In genomic region chr5:102611312-102611711, GRCh38 we compare ENCODE assay signal across 17 cellular contexts.
DNase-seq lines count a peak whose midpoint lies in the region; ATAC-seq and TF ChIP-seq lines count a peak whose summit lies in the region.
"Had no signal": no experiment of that assay in that cellular context is flagged by ENCODE, and none has a peak within 500 bp of the region (broad histone marks: within the 10 kb centered on the region; RNA-seq: fewer than 3 reads in every experiment).

No MANE protein-coding gene starts in this region.

- no peak for DNase-seq in SK-N-SH
- no peak for DNase-seq in PC-3
- peak; percentile 35 for DNase-seq in fibroblast of mammary gland (ENCODE audit: low read depth)
- DNase-seq in NCI-H1417 (lab: John Stamatoyannopoulos, UW), result no peak
- DNase-seq in SIG-M5 (lab: John Stamatoyannopoulos, UW), result no peak
- DNase-seq: 8988T; ACHN; CD4-positive, CD25-positive, alpha-beta regulatory T cell; DMS53; GOT3; HFFc6 had no signal

- H3K9ac ChIP-seq in SK-N-SH (no peak overlapping the region), PC-3 (ENCODE audit: low read length) (no peak overlapping the region)
- H3K9ac ChIP-seq: BLaER1 treated with 17β-estradiol and CSF1 and Interleukin-3, amounts not matched to agents 10 nM and 100 nM had no signal

- no peaks in the 10 kb centered on the region for H3K36me3 ChIP-seq in SK-N-SH (replicated peaks in 1 of 2; ENCODE audit: control insufficient read depth in 1 of 2, insufficient read depth in 2 of 2, low read length in 1 of 2)
- no peaks in the 10 kb centered on the region for H3K36me3 ChIP-seq in PC-3 (ENCODE audit: low read depth, low read length)
- H3K36me3 ChIP-seq: BLaER1 treated with 17β-estradiol and CSF1 and Interleukin-3, amounts not matched to agents 10 nM and 100 nM; HAP-1 had no signal

- TF ChIP-seq RAD21 in SK-N-SH (IDR thresholded peaks at IDR 0.05; ENCODE audit: low read length), result no peak

- H3K9me2 ChIP-seq in SK-N-SH (no peaks in the 10 kb centered on the region), PC-3 (replicated peaks; ENCODE audit: low read length) (no peaks in the 10 kb centered on the region)

- H3F3A ChIP-seq in SK-N-SH (replicated peaks; ENCODE audit: insufficient read depth) (no peaks in the 10 kb centered on the region), PC-3 (ENCODE audit: low read length, unreplicated experiment) (no peaks in the 10 kb centered on the region)

- H2AFZ ChIP-seq in SK-N-SH (ENCODE audit: low read depth) (no peak overlapping the region), PC-3 (ENCODE audit: low read length) (no peak overlapping the region)

- TF ChIP-seq EP300 in SK-N-SH (IDR thresholded peaks at IDR 0.05; ENCODE audit: borderline replicate concordance in 1 of 2, low read depth in 1 of 2, low read length in 1 of 2), result no peak

- no peaks in the 10 kb centered on the region for H4K20me1 ChIP-seq in SK-N-SH (ENCODE audit: insufficient read depth)
- H4K20me1 ChIP-seq in PC-3 (ENCODE audit: low read length), result no peaks in the 10 kb centered on the region
- H4K20me1 ChIP-seq: BLaER1 treated with 17β-estradiol and CSF1 and Interleukin-3, amounts not matched to agents 10 nM and 100 nM had no signal

- H3K27ac ChIP-seq in SK-N-SH (ENCODE audit: low read depth in 2 of 2, low read length in 1 of 2) (no peak overlapping the region), PC-3 (ENCODE audit: low read length) (no peak overlapping the region)
- H3K27ac ChIP-seq: BLaER1 treated with 17β-estradiol and CSF1 and Interleukin-3, amounts not matched to agents 10 nM and 100 nM; HL-60 had no signal

- TF ChIP-seq CTCF in SK-N-SH (IDR thresholded peaks at IDR 0.05) (no peak), PC-3 (conservative IDR thresholded peaks at IDR 0.05; ENCODE audit: low read depth, low read length) (no peak), fibroblast of mammary gland (conservative IDR thresholded peaks at IDR 0.05; ENCODE audit: control insufficient read depth, insufficient read depth, low read depth, low read length) (no peak)

- CTCF ChIA-PET in SK-N-SH (lab: Yijun Ruan, JAX), result no interaction called here
- CTCF ChIA-PET in PC-3 (lab: Charles Lee), result no interaction called here

- H3K9me3 ChIP-seq in SK-N-SH (no peaks in the 10 kb centered on the region), PC-3 (ENCODE audit: low read length) (no peaks in the 10 kb centered on the region)
- H3K9me3 ChIP-seq: HAP-1 had no signal

- 62% methylated on average over 1 of the region's 1 CpG for WGBS in SK-N-SH (ENCODE audit: low lambda C conversion rate)

- no peaks in the 10 kb centered on the region for H3K79me2 ChIP-seq in SK-N-SH (ENCODE audit: insufficient read depth)
- H3K79me2 ChIP-seq in PC-3 (ENCODE audit: low read length), result no peaks in the 10 kb centered on the region

- H3K27me3 ChIP-seq in SK-N-SH (ENCODE audit: insufficient read depth) (no peaks in the 10 kb centered on the region), PC-3 (ENCODE audit: low read length) (no peaks in the 10 kb centered on the region)
- H3K27me3 ChIP-seq: BLaER1 treated with 17β-estradiol and CSF1 and Interleukin-3, amounts not matched to agents 10 nM and 100 nM had no signal

- no peak overlapping the region for H3K4me2 ChIP-seq in SK-N-SH
- no peak overlapping the region for H3K4me2 ChIP-seq in PC-3 (ENCODE audit: low read length)
- H3K4me2 ChIP-seq: BLaER1 treated with 17β-estradiol and CSF1 and Interleukin-3, amounts not matched to agents 10 nM and 100 nM had no signal

- H3K4me3 ChIP-seq in SK-N-SH (ENCODE audit: low read depth in 2 of 2, low read length in 1 of 2) (no peak overlapping the region), PC-3 (ENCODE audit: low read length) (no peak overlapping the region), fibroblast of mammary gland (ENCODE audit: control insufficient read depth, low read depth, low read length) (no peak overlapping the region)
- H3K4me3 ChIP-seq: BLaER1 treated with 17β-estradiol and CSF1 and Interleukin-3, amounts not matched to agents 10 nM and 100 nM; HAP-1; K562 had no signal

- no peak for ATAC-seq in SK-N-SH treated with all-trans-retinoic acid at 6 μM for 48 hours
- peak; percentile 73 for ATAC-seq in PC-3
- ATAC-seq in HG03342 (IDR thresholded peaks at IDR 0.05; ENCODE audit: unreplicated experiment), result no peak
- ATAC-seq: K562 had no signal

- POLR2A ChIA-PET in SK-N-SH (lab: Yijun Ruan, JAX), result no interaction called here
- POLR2A ChIA-PET in PC-3 (lab: Charles Lee; ENCODE audit: unreplicated experiment), result no interaction called here

- no TSS peak for BruUV-seq in PC-3 (replicated peaks; lab: Mats Ljungman, UMichigan)

- H3K4me1 ChIP-seq in SK-N-SH (ENCODE audit: control insufficient read depth in 1 of 2, insufficient read depth in 2 of 2, low read depth in 1 of 2, low read length in 1 of 2), result no peaks in the 10 kb centered on the region
- H3K4me1 ChIP-seq in PC-3 (ENCODE audit: insufficient read depth, low read length), result 0 out of 2 replicates have a peak, but pooled peaks cover 3% of the 10 kb centered on the region
- H3K4me1 ChIP-seq: BLaER1 treated with 17β-estradiol and CSF1 and Interleukin-3, amounts not matched to agents 10 nM and 100 nM; HAP-1 had no signal

- intact Hi-C loops in PC-3 (cut with micrococcal nuclease), result no loop called here

TF ChIP-seq in SK-N-SH, 30 proteins besides CTCF, POLR2A, EP300 and RAD21:
- TF ChIP-seq FOXM1 (IDR thresholded peaks at IDR 0.05; ENCODE audit: low read depth) (no peak), FOSL2 (IDR thresholded peaks at IDR 0.05; ENCODE audit: borderline replicate concordance, low read depth) (peak; percentile 19; the same call in 1 of the 2 replicates), NFIC (IDR thresholded peaks at IDR 0.05; ENCODE audit: borderline replicate concordance) (no peak), RXRA (IDR thresholded peaks at IDR 0.05; ENCODE audit: borderline replicate concordance, low read depth) (no peak)
- TF ChIP-seq, protein P1, sequence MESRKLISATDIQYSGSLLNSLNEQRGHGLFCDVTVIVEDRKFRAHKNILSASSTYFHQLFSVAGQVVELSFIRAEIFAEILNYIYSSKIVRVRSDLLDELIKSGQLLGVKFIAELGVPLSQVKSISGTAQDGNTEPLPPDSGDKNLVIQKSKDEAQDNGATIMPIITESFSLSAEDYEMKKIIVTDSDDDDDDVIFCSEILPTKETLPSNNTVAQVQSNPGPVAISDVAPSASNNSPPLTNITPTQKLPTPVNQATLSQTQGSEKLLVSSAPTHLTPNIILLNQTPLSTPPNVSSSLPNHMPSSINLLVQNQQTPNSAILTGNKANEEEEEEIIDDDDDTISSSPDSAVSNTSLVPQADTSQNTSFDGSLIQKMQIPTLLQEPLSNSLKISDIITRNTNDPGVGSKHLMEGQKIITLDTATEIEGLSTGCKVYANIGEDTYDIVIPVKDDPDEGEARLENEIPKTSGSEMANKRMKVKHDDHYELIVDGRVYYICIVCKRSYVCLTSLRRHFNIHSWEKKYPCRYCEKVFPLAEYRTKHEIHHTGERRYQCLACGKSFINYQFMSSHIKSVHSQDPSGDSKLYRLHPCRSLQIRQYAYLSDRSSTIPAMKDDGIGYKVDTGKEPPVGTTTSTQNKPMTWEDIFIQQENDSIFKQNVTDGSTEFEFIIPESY (IDR thresholded peaks at IDR 0.05; ENCODE audit: borderline replicate concordance, low read depth), result no peak

TF ChIP-seq in SK-N-SH treated with all-trans-retinoic acid at 6 μM for 48 hours, 23 proteins besides CTCF, POLR2A, EP300 and RAD21 (continues in another document):
- TF ChIP-seq, protein P2, sequence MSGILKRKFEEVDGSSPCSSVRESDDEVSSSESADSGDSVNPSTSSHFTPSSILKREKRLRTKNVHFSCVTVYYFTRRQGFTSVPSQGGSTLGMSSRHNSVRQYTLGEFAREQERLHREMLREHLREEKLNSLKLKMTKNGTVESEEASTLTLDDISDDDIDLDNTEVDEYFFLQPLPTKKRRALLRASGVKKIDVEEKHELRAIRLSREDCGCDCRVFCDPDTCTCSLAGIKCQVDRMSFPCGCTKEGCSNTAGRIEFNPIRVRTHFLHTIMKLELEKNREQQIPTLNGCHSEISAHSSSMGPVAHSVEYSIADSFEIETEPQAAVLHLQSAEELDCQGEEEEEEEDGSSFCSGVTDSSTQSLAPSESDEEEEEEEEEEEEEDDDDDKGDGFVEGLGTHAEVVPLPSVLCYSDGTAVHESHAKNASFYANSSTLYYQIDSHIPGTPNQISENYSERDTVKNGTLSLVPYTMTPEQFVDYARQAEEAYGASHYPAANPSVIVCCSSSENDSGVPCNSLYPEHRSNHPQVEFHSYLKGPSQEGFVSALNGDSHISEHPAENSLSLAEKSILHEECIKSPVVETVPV (CRISPR knock-in tag; IDR thresholded peaks at IDR 0.05), result no peak
- TF ChIP-seq ZNF70 (CRISPR knock-in tag; IDR thresholded peaks at IDR 0.05), result no peak
- TF ChIP-seq RARB (CRISPR knock-in tag; IDR thresholded peaks at IDR 0.05), result no peak
- TF ChIP-seq POU6F1 (CRISPR knock-in tag; IDR thresholded peaks at IDR 0.05; ENCODE audit: borderline replicate concordance, low read depth), result no peak
- no peak for TF ChIP-seq ZC3H10 (CRISPR knock-in tag; IDR thresholded peaks at IDR 0.05)
- TF ChIP-seq TOX (CRISPR knock-in tag; IDR thresholded peaks at IDR 0.05; ENCODE audit: borderline replicate concordance), result no peak
- TF ChIP-seq ZFP30 (CRISPR knock-in tag; IDR thresholded peaks at IDR 0.05), result no peak
- no peak for TF ChIP-seq OSR1 (CRISPR knock-in tag; IDR thresholded peaks at IDR 0.05)
- no peak for TF ChIP-seq CREB5 (CRISPR knock-in tag; IDR thresholded peaks at IDR 0.05; ENCODE audit: low read depth)
